In genomic region chr5:176361437-176362097, GRCh38 we compare ENCODE assay signal across 8 cellular contexts. TPM values are rescaled to one million over a fixed set of nuclear protein-coding genes. Genes with fewer than 3 reads are reported as not detected.
A peak's percentile ranks its signal among the peaks of the same experiment; 100 is the strongest.
DNase-seq lines count a peak whose midpoint lies in the region; ATAC-seq and TF ChIP-seq lines count a peak whose summit lies in the region.

Gene KIAA1191, minus strand, starts transcription at chr5:176361764. Its CDS starts 2,256 bp downstream, at chr5:176359508.

- peak within 1 kb of the TSS; percentile 95 to 98 (median 98) for H3K27ac Mint-ChIP-seq in CD4-positive, CD25-positive, alpha-beta regulatory T cell

- peaks cover 14% of the 10 kb centered on the region for H3K36me3 ChIP-seq in CD4-positive, CD25-positive, alpha-beta regulatory T cell (ENCODE audit: control insufficient read depth, insufficient read depth, low read length)
- H3K36me3 ChIP-seq in liver (ENCODE audit: control insufficient read depth in 4 of 4, insufficient read depth in 3 of 4, low read depth in 1 of 4, low read length in 3 of 4) = peaks cover 0 to 6% (median 4%) of the 10 kb centered on the region in 4 donors

- peak within 1 kb of the TSS; percentile 97 to 99 (median 99) for H3K4me3 Mint-ChIP-seq in CD4-positive, CD25-positive, alpha-beta regulatory T cell

- H3K27me3 ChIP-seq in CD4-positive, CD25-positive, alpha-beta regulatory T cell (ENCODE audit: control insufficient read depth, insufficient read depth, low read length) = no peaks in the 10 kb centered on the region
- H3K27me3 ChIP-seq in liver (ENCODE audit: control insufficient read depth in 4 of 4, insufficient read depth in 4 of 4, low read length in 3 of 4) = no peaks in the 10 kb centered on the region

- H3K4me1 ChIP-seq in CD4-positive, CD25-positive, alpha-beta regulatory T cell (ENCODE audit: control insufficient read depth, insufficient read depth, low read length, poor library complexity, severe bottlenecking) = peaks cover 42% of the 10 kb centered on the region
- H3K4me1 ChIP-seq in liver (ENCODE audit: control insufficient read depth in 4 of 4, insufficient read depth in 4 of 4, low read length in 3 of 4) = peaks cover 6 to 35% (median 15%) of the 10 kb centered on the region in 4 donors

- peak; percentile 93 to 98 (median 94) for DNase-seq in CD4-positive, CD25-positive, alpha-beta regulatory T cell
- peak; percentile 58 for DNase-seq in NCI-H748 treated with DMSO at 0.1 percent for 48 hours (lab: John Stamatoyannopoulos, UW)
- DNase-seq in activated CD4-positive, alpha-beta T cell treated with anti-CD3 and anti-CD28 coated beads, Interleukin-2, amount 50 U/mL, for 4 hours = peak; percentile 93 to 94
- peak; percentile 85 to 92 for DNase-seq in dermis microvascular lymphatic vessel endothelial cell (ENCODE audit: low read depth in 2 of 2)
- DNase-seq in stimulated activated CD4-positive, alpha-beta T cell treated with anti-CD3 and anti-CD28 coated beads, Interleukin-4, amount 100 ng/mL, for 24 hours = peak; percentile 95

- H3K4me1 Mint-ChIP-seq in CD4-positive, CD25-positive, alpha-beta regulatory T cell = peaks cover 13 to 52% (median 29%) of the 10 kb centered on the region in 4 donors

- WGBS in liver = under 1% methylated on average over 50 of the region's 50 CpGs

- TF ChIP-seq RAD21 in liver (IDR thresholded peaks at IDR 0.05) = peak; percentile 68 to 70

- no peaks in the 10 kb centered on the region for H3K9me3 Mint-ChIP-seq in CD4-positive, CD25-positive, alpha-beta regulatory T cell

- peak within 1 kb of the TSS; percentile 86 for H3K27ac ChIP-seq in CD4-positive, CD25-positive, alpha-beta regulatory T cell (ENCODE audit: insufficient read depth, low read length, poor library complexity, severe bottlenecking)
- peak within 1 kb of the TSS; percentile 22 to 82 for H3K27ac ChIP-seq in liver (ENCODE audit: low read depth in 1 of 2, low read length in 2 of 2)

- H3K4me3 ChIP-seq in CD4-positive, CD25-positive, alpha-beta regulatory T cell (ENCODE audit: low read depth, low read length) = peak within 1 kb of the TSS; percentile 79
- peak within 1 kb of the TSS; percentile 68 to 97 (median 90) for H3K4me3 ChIP-seq in liver (ENCODE audit: low read depth in 1 of 3, low read length in 3 of 3)

- peaks cover 15% of the 10 kb centered on the region for H3K36me3 Mint-ChIP-seq in CD4-positive, CD25-positive, alpha-beta regulatory T cell

- no peaks in the 10 kb centered on the region for H3K27me3 Mint-ChIP-seq in CD4-positive, CD25-positive, alpha-beta regulatory T cell

- no peaks in the 10 kb centered on the region for H3K9me3 ChIP-seq in CD4-positive, CD25-positive, alpha-beta regulatory T cell (ENCODE audit: control insufficient read depth in 2 of 2, low read length in 2 of 2)
- no peaks in the 10 kb centered on the region for H3K9me3 ChIP-seq in liver (ENCODE audit: control insufficient read depth in 4 of 4, low read length in 3 of 4)

- no peak for TF ChIP-seq CTCF in liver (IDR thresholded peaks at IDR 0.05; ENCODE audit: low read depth, low read length, missing input control)

- peak within 1 kb of the TSS; percentile 68 to 96 for H3K9ac ChIP-seq in liver (ENCODE audit: low read depth in 1 of 2, low read length in 2 of 2)

- peak; percentile 92 to 95 for ATAC-seq in CD4-positive, CD25-positive, alpha-beta regulatory T cell (ENCODE audit: low read depth in 2 of 2)
- peak; percentile 93 for ATAC-seq in GM19395 (IDR thresholded peaks at IDR 0.05; ENCODE audit: unreplicated experiment)
- peak; percentile 77 for ATAC-seq in HG03565 (IDR thresholded peaks at IDR 0.05; ENCODE audit: unreplicated experiment)

TF ChIP-seq in liver, 16 proteins besides CTCF, POLR2A, EP300 and RAD21:
- TF ChIP-seq, protein P1, sequence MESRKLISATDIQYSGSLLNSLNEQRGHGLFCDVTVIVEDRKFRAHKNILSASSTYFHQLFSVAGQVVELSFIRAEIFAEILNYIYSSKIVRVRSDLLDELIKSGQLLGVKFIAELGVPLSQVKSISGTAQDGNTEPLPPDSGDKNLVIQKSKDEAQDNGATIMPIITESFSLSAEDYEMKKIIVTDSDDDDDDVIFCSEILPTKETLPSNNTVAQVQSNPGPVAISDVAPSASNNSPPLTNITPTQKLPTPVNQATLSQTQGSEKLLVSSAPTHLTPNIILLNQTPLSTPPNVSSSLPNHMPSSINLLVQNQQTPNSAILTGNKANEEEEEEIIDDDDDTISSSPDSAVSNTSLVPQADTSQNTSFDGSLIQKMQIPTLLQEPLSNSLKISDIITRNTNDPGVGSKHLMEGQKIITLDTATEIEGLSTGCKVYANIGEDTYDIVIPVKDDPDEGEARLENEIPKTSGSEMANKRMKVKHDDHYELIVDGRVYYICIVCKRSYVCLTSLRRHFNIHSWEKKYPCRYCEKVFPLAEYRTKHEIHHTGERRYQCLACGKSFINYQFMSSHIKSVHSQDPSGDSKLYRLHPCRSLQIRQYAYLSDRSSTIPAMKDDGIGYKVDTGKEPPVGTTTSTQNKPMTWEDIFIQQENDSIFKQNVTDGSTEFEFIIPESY (IDR thresholded peaks at IDR 0.05) = peak; percentile 100
- TF ChIP-seq GABPA (IDR thresholded peaks at IDR 0.05 in 1 of 2, conservative IDR thresholded peaks at IDR 0.05 in 1 of 2) (peak in 1 of 2 donors; percentile 44), HNF4G (IDR thresholded peaks at IDR 0.05) (no peak), SP1 (IDR thresholded peaks at IDR 0.05) (peak; percentile 49), RXRA (IDR thresholded peaks at IDR 0.05) (no peak), YY1 (IDR thresholded peaks at IDR 0.05) (peak; percentile 77), TAF1 (conservative IDR thresholded peaks at IDR 0.05) (peak; percentile 86), JUND (IDR thresholded peaks at IDR 0.05) (no peak), NR2F2 (IDR thresholded peaks at IDR 0.05) (peak; percentile 34), HNF4A (conservative IDR thresholded peaks at IDR 0.05) (no peak), FOXA2 (IDR thresholded peaks at IDR 0.05) (no peak), EGR1 (IDR thresholded peaks at IDR 0.05; ENCODE audit: low read depth in 2 of 2) (no peak), FOXA1 (IDR thresholded peaks at IDR 0.05) (no peak)
- TF ChIP-seq, protein P2, sequence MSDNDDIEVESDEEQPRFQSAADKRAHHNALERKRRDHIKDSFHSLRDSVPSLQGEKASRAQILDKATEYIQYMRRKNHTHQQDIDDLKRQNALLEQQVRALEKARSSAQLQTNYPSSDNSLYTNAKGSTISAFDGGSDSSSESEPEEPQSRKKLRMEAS (IDR thresholded peaks at IDR 0.05) = peak; percentile 65
- TF ChIP-seq, protein P3, sequence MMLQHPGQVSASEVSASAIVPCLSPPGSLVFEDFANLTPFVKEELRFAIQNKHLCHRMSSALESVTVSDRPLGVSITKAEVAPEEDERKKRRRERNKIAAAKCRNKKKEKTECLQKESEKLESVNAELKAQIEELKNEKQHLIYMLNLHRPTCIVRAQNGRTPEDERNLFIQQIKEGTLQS (IDR thresholded peaks at IDR 0.05) = no peak
- TF ChIP-seq, protein P4, sequence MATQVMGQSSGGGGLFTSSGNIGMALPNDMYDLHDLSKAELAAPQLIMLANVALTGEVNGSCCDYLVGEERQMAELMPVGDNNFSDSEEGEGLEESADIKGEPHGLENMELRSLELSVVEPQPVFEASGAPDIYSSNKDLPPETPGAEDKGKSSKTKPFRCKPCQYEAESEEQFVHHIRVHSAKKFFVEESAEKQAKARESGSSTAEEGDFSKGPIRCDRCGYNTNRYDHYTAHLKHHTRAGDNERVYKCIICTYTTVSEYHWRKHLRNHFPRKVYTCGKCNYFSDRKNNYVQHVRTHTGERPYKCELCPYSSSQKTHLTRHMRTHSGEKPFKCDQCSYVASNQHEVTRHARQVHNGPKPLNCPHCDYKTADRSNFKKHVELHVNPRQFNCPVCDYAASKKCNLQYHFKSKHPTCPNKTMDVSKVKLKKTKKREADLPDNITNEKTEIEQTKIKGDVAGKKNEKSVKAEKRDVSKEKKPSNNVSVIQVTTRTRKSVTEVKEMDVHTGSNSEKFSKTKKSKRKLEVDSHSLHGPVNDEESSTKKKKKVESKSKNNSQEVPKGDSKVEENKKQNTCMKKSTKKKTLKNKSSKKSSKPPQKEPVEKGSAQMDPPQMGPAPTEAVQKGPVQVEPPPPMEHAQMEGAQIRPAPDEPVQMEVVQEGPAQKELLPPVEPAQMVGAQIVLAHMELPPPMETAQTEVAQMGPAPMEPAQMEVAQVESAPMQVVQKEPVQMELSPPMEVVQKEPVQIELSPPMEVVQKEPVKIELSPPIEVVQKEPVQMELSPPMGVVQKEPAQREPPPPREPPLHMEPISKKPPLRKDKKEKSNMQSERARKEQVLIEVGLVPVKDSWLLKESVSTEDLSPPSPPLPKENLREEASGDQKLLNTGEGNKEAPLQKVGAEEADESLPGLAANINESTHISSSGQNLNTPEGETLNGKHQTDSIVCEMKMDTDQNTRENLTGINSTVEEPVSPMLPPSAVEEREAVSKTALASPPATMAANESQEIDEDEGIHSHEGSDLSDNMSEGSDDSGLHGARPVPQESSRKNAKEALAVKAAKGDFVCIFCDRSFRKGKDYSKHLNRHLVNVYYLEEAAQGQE (IDR thresholded peaks at IDR 0.05) = peak; percentile 87

RNA-seq across cellular contexts. Expression of gene KIAA1191, which starts in this region (rescaled TPM):
- total RNA-seq in CD4-positive, CD25-positive, alpha-beta regulatory T cell = 60.9 TPM
- 10 to 100 TPM; 59.0 to 68.9 (median 60.9) TPM for polyA plus RNA-seq in CD4-positive, CD25-positive, alpha-beta regulatory T cell
- total RNA-seq in dermis microvascular lymphatic vessel endothelial cell (71.6 and 101 TPM in 2 replicates), liver (10 to 100 TPM; 31.1 to 31.8 TPM)
- 10 to 100 TPM; 25.7 to 37.2 TPM for polyA plus RNA-seq in liver

Comparison
In these comparisons a context has a peak if more than half of its experiments do, and no peak if none do; other contexts are left out.
1. Peak in every context shown above with its lines: DNase-seq, ATAC-seq, H3K4me3 ChIP-seq and H3K27ac ChIP-seq.